9 cellular contexts compared by ENCODE assay signal in genomic region chr12:124399622-124400021, GRCh38.
DNase-seq lines count a peak whose midpoint lies in the region; ATAC-seq, FAIRE-seq and TF ChIP-seq lines count a peak whose summit lies in the region.
"Had no signal": no experiment of that assay in that cellular context is flagged by ENCODE, and none has a peak within 500 bp of the region (broad histone marks: within the 10 kb centered on the region; RNA-seq: fewer than 3 reads in every experiment).

No MANE protein-coding gene starts in this region.

- no peak overlapping the region for H3K4me3 Mint-ChIP-seq in endodermal cell

- no peak overlapping the region for H3K9ac ChIP-seq in endodermal cell (ENCODE audit: extremely low read depth, low read length, poor library complexity, severe bottlenecking)

- no peaks in the 10 kb centered on the region for H3K27me3 ChIP-seq in endodermal cell (ENCODE audit: control insufficient read depth, insufficient read depth, low read length, poor library complexity, severe bottlenecking)
- no peaks in the 10 kb centered on the region for H3K27me3 ChIP-seq in pancreas

- H3K9me3 ChIP-seq in endodermal cell (ENCODE audit: control insufficient read depth, low read length) (no peaks in the 10 kb centered on the region), pancreas (no peaks in the 10 kb centered on the region)

- H3K4me1 ChIP-seq in endodermal cell (ENCODE audit: control insufficient read depth, insufficient read depth, low read length) (no peaks in the 10 kb centered on the region), pancreas (peaks cover 0 to 5% (median 0%) of the 10 kb centered on the region in 3 donors)

- H3K27ac ChIP-seq in endodermal cell (ENCODE audit: low read depth, low read length) (no peak overlapping the region), pancreas (no peak overlapping the region)

- 63 to 67% methylated on average over 8 to 10 of the region's 11 CpGs for WGBS in endodermal cell (ENCODE audit: insufficient coverage in 1 of 2, insufficient read length in 1 of 2), 2 experiments
- WGBS in pancreas, 2 donors = 61 to 74% methylated on average over 11 of the region's 11 CpGs

- H3K27ac Mint-ChIP-seq in endodermal cell = no peak overlapping the region

- DNase-seq in activated effector memory CD4-positive, alpha-beta T cell treated with anti-CD3 and anti-CD28 coated beads, Interleukin-2, amount 50 U/mL, for 16 hours = peak; percentile 67
- DNase-seq in activated effector memory CD4-positive, alpha-beta T cell treated with Interleukin-2 at 50 U/mL for 16 hours = no peak
- DNase-seq in T-helper 9 cell = peak; percentile 15
- DNase-seq in endodermal cell = peak; percentile 90
- no peak for DNase-seq in pancreas
- DNase-seq in HCEC 1CT = no peak
- DNase-seq in cerebellum (ENCODE audit: low spot score) = no peak

- no peak overlapping the region for H3K4me3 ChIP-seq in endodermal cell (ENCODE audit: low read length)
- H3K4me3 ChIP-seq in pancreas = no peak overlapping the region

- ATAC-seq in pancreas (peak in 1 of 4 donors; percentile 35), GM21717 (IDR thresholded peaks at IDR 0.05; ENCODE audit: unreplicated experiment) (no peak)

- peaks cover 35% of the 10 kb centered on the region for H3K36me3 Mint-ChIP-seq in endodermal cell (ENCODE audit: low read depth)

- no peaks in the 10 kb centered on the region for H3K27me3 Mint-ChIP-seq in endodermal cell (ENCODE audit: insufficient read depth)

- H3K4me1 Mint-ChIP-seq in endodermal cell = peaks cover 10% of the 10 kb centered on the region

- H3K36me3 ChIP-seq in endodermal cell (ENCODE audit: control insufficient read depth, insufficient read depth, low read length) (peaks cover 30% of the 10 kb centered on the region), pancreas (peaks cover 0 to 5% (median 4%) of the 10 kb centered on the region in 3 donors)

- intact Hi-C loops in pancreas (cut with DNase I) = no loop called here

- peak; percentile 79 for TF ChIP-seq CTCF in endodermal cell (conservative IDR thresholded peaks at IDR 0.05)
- peak; percentile 20 to 59 (median 50) for TF ChIP-seq CTCF in pancreas (IDR thresholded peaks at IDR 0.05)

- no peaks in the 10 kb centered on the region for H3K9me3 Mint-ChIP-seq in endodermal cell

- no peak for FAIRE-seq in pancreas (lab: Jason Lieb, UNC)
- FAIRE-seq: TTC549 had no signal

Comparison
In these comparisons a context has a peak if more than half of its experiments do, and no peak if none do; other contexts are left out.
1. DNase-seq: peak in activated effector memory CD4-positive, alpha-beta T cell treated with anti-CD3 and anti-CD28 coated beads, Interleukin-2, amount 50 U/mL, for 16 hours (single experiment), T-helper 9 cell (single experiment) and endodermal cell (single experiment); none in activated effector memory CD4-positive, alpha-beta T cell treated with Interleukin-2 at 50 U/mL for 16 hours (single experiment), pancreas (0 of 6), HCEC 1CT (single experiment) and cerebellum (single experiment).